1 cellular context compared by ENCODE assay signal in genomic region chr10:110456523-110457091, GRCh38.
TF ChIP-seq lines count a peak whose summit lies in the region.

No MANE protein-coding gene starts in this region.

TF ChIP-seq in IMR-90, 13 proteins besides CTCF, POLR2A, EP300 and RAD21:
- TF ChIP-seq CHD1 (IDR thresholded peaks at IDR 0.05; ENCODE audit: low read depth, low read length) (no peak), RCOR1 (IDR thresholded peaks at IDR 0.05; ENCODE audit: insufficient replicate concordance, low read length) (peak; percentile 42), ELK1 (IDR thresholded peaks at IDR 0.05; ENCODE audit: borderline replicate concordance, low read depth, low read length) (no peak), CEBPB (IDR thresholded peaks at IDR 0.05; ENCODE audit: low read depth, low read length) (peak; percentile 51)
